33 cellular contexts compared by ENCODE assay signal in genomic region chr1:14934867-14935266, GRCh38.
"Had no signal": no experiment of that assay in that cellular context is flagged by ENCODE, and none has a peak within 500 bp of the region (broad histone marks: within the 10 kb centered on the region; RNA-seq: fewer than 3 reads in every experiment).

No MANE protein-coding gene starts in this region.

- H3K4me1 ChIP-seq: gastrocnemius medialis had no signal

- H3K27me3 Mint-ChIP-seq: activated CD8-positive, alpha-beta T cell treated with anti-CD3 and anti-CD28 coated beads for 36 hours had no signal

- H3K27ac ChIP-seq: brain microvascular endothelial cell, coronary artery, gastrocnemius medialis, WERI-Rb-1 had no signal

- DNase-seq: activated B cell treated with CpG ODN at 0.5 μM for 24 hours; activated CD4-positive, alpha-beta T cell treated with anti-CD3 and anti-CD28 coated beads for 48 hours; activated CD4-positive, alpha-beta T cell treated with anti-CD3 and anti-CD28 coated beads, Interleukin-2, amount 50 U/mL, for 1 hour; activated CD4-positive, alpha-beta T cell treated with anti-CD3 and anti-CD28 coated beads, Interleukin-2, amount 50 U/mL, for 48 hours; activated CD8-positive, alpha-beta memory T cell treated with anti-CD3 and anti-CD28 coated beads for 24 hours; activated CD8-positive, alpha-beta T cell treated with anti-CD3 and anti-CD28 coated beads for 36 hours; activated effector memory CD4-positive, alpha-beta T cell treated with Interleukin-2 at 50 U/mL for 16 hours; activated gamma-delta T cell treated with Interleukin-2 at 50 U/mL for 16 hours; activated naive CD4-positive, alpha-beta T cell treated with anti-CD3 and anti-CD28 coated beads, Interleukin-2, amount 50 U/mL, for 16 hours; activated naive CD4-positive, alpha-beta T cell treated with Interleukin-2 at 50 U/mL for 16 hours; activated T-cell treated with anti-CD3 and anti-CD28 coated beads, Interleukin-2, amount 50 U/mL, for 4 hours; amniotic stem cell; brain microvascular endothelial cell; dorsolateral prefrontal cortex; effector memory CD4-positive, alpha-beta T cell; endodermal cell; foreskin fibroblast; gastrocnemius medialis; glutamatergic neuron; T-helper 1 cell; T-helper 17 cell; T1000; WERI-Rb-1 had no signal

- H3K36me3 Mint-ChIP-seq: activated naive CD8-positive, alpha-beta T cell had no signal

- H3K27me3 ChIP-seq: brain microvascular endothelial cell, dorsolateral prefrontal cortex had no signal

- H3K4me3 ChIP-seq: coronary artery, dorsolateral prefrontal cortex, gastrocnemius medialis had no signal

- H3K9me3 Mint-ChIP-seq: activated B cell treated with CpG ODN at 0.5 μM for 24 hours; activated CD8-positive, alpha-beta T cell treated with anti-CD3 and anti-CD28 coated beads for 36 hours; activated T-cell treated with anti-CD3 and anti-CD28 coated beads, Interleukin-2, amount 50 U/mL, for 4 hours; activated T-helper 17 cell treated with anti-CD3 and anti-CD28 coated beads, Interleukin-2, amount 50 U/mL, for 72 hours; central memory CD8-positive, alpha-beta T cell; dendritic cell treated with granulocyte-macrophage colony-stimulating factor and Interleukin-4, amounts not matched to agents 40 ng/mL and 50 ng/mL, for 4 days; endodermal cell; T-helper 2 cell treated with Interferon-gamma antibody and Interleukin-4, amounts not matched to agents 5 μg/mL and 100 μg/mL, for 36 hours had no signal

- H3K27ac Mint-ChIP-seq: activated B cell treated with CpG ODN at 0.5 μM for 24 hours; activated CD8-positive, alpha-beta T cell treated with anti-CD3 and anti-CD28 coated beads for 36 hours; activated naive CD8-positive, alpha-beta T cell; activated T-helper 17 cell treated with anti-CD3 and anti-CD28 coated beads, Interleukin-2, amount 50 U/mL, for 72 hours; dendritic cell treated with granulocyte-macrophage colony-stimulating factor and Interleukin-4, amounts not matched to agents 40 ng/mL and 50 ng/mL, for 4 days; endodermal cell; T-helper 17 cell; T-helper 2 cell treated with Interferon-gamma antibody and Interleukin-4, amounts not matched to agents 5 μg/mL and 100 μg/mL, for 36 hours had no signal

- H3K36me3 ChIP-seq: brain microvascular endothelial cell, gastrocnemius medialis, WERI-Rb-1 had no signal

- H3K4me1 Mint-ChIP-seq: activated B cell treated with CpG ODN at 0.5 μM for 24 hours; activated T-helper 17 cell treated with anti-CD3 and anti-CD28 coated beads, Interleukin-2, amount 50 U/mL, for 72 hours; central memory CD8-positive, alpha-beta T cell; T-helper 17 cell had no signal

- H3K4me3 Mint-ChIP-seq: activated B cell treated with CpG ODN at 0.5 μM for 24 hours; activated CD8-positive, alpha-beta T cell treated with anti-CD3 and anti-CD28 coated beads for 36 hours; activated naive CD8-positive, alpha-beta T cell; activated T-cell treated with anti-CD3 and anti-CD28 coated beads, Interleukin-2, amount 50 U/mL, for 4 hours; activated T-helper 17 cell treated with anti-CD3 and anti-CD28 coated beads, Interleukin-2, amount 50 U/mL, for 72 hours; central memory CD8-positive, alpha-beta T cell; dendritic cell treated with granulocyte-macrophage colony-stimulating factor and Interleukin-4, amounts not matched to agents 40 ng/mL and 50 ng/mL, for 4 days; endodermal cell; T-helper 17 cell; T-helper 2 cell treated with Interferon-gamma antibody and Interleukin-4, amounts not matched to agents 5 μg/mL and 100 μg/mL, for 36 hours had no signal

- FAIRE-seq: astrocyte, bronchial epithelial cell had no signal

- ATAC-seq: activated CD4-positive, CD25-positive, alpha-beta regulatory T cell treated with anti-CD3 and anti-CD28 coated beads, Interleukin-2, amount 50 U/mL, for 24 hours; activated CD8-positive, alpha-beta T cell treated with anti-CD3 and anti-CD28 coated beads for 36 hours; activated T-cell treated with anti-CD3 and anti-CD28 coated beads, Interleukin-2, amount 50 U/mL, for 4 hours; activated T-helper 17 cell treated with anti-CD3 and anti-CD28 coated beads, Interleukin-2, amount 50 U/mL, for 72 hours; esophagus mucosa; gastrocnemius medialis; T-helper 17 cell had no signal

- H3K9me3 ChIP-seq: gastrocnemius medialis had no signal
